11 cellular contexts compared by ENCODE assay signal in genomic region chr18:1503847-1504246, GRCh38.
"Had no signal": no experiment of that assay in that cellular context is flagged by ENCODE, and none has a peak within 500 bp of the region (broad histone marks: within the 10 kb centered on the region; RNA-seq: fewer than 3 reads in every experiment).

No MANE protein-coding gene starts in this region.

- DNase-seq: GM23248, GOT3, H7, H9, HCEC 1CT, HFFc6 had no signal

- H3K4me3 ChIP-seq: GM23248, GM23338, HAP-1 had no signal

- ATAC-seq: GM23338, HCT116 had no signal

- H3K27ac ChIP-seq: GM23248 had no signal

- H3K4me2 ChIP-seq: GM23338 had no signal

- H3K27ac Mint-ChIP-seq: GM23338, H9, HFFc6 had no signal

- H3K4me3 Mint-ChIP-seq: GM23338, H9, HFFc6 had no signal

- H3K36me3 ChIP-seq: HAP-1 had no signal

- H2AFZ ChIP-seq: GM23248, GM23338 had no signal

- FAIRE-seq: H1, H54 had no signal

- H3K9me3 ChIP-seq: HAP-1 had no signal

- H3K9ac ChIP-seq: GM23248 had no signal

- H3K9me3 Mint-ChIP-seq: GM23338, H9 had no signal
